ENCODE assay signal across 1 cellular context in the genomic region with DNA sequence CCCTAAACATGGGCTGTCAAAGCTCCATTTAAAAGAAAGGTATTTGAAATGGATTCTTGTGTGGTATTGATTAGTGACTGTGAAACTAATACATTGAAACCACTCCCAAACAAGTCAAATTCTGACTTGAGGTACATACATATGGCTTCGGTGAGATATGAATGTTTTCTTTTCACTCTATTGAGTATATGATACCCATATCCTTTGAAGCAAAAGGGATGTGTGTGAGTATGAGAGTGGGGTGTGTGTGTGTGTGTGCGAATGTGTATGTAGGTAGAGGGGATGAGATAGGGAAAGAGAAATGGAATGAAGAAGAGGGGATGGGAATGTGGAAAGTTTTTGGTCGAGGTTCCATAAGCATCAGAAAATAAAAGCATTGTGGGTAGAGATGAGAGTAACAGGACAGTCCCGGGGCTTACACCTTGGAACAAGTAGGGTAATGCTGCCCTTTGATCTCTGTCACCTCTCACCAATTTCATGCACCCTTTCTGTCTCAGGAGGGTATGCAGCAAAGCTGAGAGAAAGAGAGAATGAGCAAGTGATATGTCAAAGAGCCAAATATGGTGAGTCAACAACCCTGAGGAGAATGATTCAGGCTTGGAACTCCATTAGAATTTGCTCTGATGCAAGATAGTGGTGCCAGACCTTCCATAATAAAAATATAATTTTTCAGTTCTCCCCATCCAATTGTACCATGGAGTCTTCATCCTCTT.
TF ChIP-seq lines count a peak whose summit lies in the region.

No MANE protein-coding gene starts in this region.

TF ChIP-seq in K562, 482 proteins besides CTCF, POLR2A, EP300 and RAD21 (continued from another document):
- TF ChIP-seq, protein P1, sequence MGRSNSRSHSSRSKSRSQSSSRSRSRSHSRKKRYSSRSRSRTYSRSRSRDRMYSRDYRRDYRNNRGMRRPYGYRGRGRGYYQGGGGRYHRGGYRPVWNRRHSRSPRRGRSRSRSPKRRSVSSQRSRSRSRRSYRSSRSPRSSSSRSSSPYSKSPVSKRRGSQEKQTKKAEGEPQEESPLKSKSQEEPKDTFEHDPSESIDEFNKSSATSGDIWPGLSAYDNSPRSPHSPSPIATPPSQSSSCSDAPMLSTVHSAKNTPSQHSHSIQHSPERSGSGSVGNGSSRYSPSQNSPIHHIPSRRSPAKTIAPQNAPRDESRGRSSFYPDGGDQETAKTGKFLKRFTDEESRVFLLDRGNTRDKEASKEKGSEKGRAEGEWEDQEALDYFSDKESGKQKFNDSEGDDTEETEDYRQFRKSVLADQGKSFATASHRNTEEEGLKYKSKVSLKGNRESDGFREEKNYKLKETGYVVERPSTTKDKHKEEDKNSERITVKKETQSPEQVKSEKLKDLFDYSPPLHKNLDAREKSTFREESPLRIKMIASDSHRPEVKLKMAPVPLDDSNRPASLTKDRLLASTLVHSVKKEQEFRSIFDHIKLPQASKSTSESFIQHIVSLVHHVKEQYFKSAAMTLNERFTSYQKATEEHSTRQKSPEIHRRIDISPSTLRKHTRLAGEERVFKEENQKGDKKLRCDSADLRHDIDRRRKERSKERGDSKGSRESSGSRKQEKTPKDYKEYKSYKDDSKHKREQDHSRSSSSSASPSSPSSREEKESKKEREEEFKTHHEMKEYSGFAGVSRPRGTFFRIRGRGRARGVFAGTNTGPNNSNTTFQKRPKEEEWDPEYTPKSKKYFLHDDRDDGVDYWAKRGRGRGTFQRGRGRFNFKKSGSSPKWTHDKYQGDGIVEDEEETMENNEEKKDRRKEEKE (IDR thresholded peaks at IDR 0.05; ENCODE audit: borderline replicate concordance in 1 of 2, control insufficient read depth in 1 of 2, low read depth in 2 of 2, low read length in 1 of 2), result no peak
- TF ChIP-seq NRF1 (conservative IDR thresholded peaks at IDR 0.05 in 1 of 2, IDR thresholded peaks at IDR 0.05 in 1 of 2) (no peak), RUNX1 (IDR thresholded peaks at IDR 0.05; ENCODE audit: low read depth) (no peak), ZNF143 (CRISPR knock-in tag; IDR thresholded peaks at IDR 0.05) (no peak), ZNF830 (CRISPR knock-in tag; IDR thresholded peaks at IDR 0.05) (no peak), SRSF1 (IDR thresholded peaks at IDR 0.05; ENCODE audit: low read depth, low read length) (no peak), RCOR1 (IDR thresholded peaks at IDR 0.05; ENCODE audit: borderline replicate concordance in 1 of 2, low read depth in 2 of 2, low read length in 2 of 2) (no peak), ZNF24 (IDR thresholded peaks at IDR 0.05) (no peak), ZNF12 (CRISPR knock-in tag; IDR thresholded peaks at IDR 0.05) (no peak), RBM39 (optimal IDR thresholded peaks at IDR 0.05; ENCODE audit: low read depth, low read length) (no peak), LCOR (CRISPR knock-in tag; IDR thresholded peaks at IDR 0.05) (peak; percentile 68; the same call in 1 of the 2 replicates), ZC3H8 (IDR thresholded peaks at IDR 0.05) (0 out of 2 replicates have a peak, but pooled peaks have one; percentile 17), MAFK (IDR thresholded peaks at IDR 0.05; ENCODE audit: low read length) (no peak), GATAD2A (IDR thresholded peaks at IDR 0.05) (peak; percentile 65; the same call in 1 of the 2 replicates), LEF1 (IDR thresholded peaks at IDR 0.05) (peak; percentile 55; the same call in 1 of the 2 replicates), RBM17 (IDR thresholded peaks at IDR 0.05; ENCODE audit: borderline replicate concordance, low read depth, low read length) (no peak), ZSCAN29 (IDR thresholded peaks at IDR 0.05) (0 out of 2 replicates have a peak, but pooled peaks have one; percentile 5), FUS (optimal IDR thresholded peaks at IDR 0.05; ENCODE audit: low read depth, low read length) (no peak), ZBTB8A (IDR thresholded peaks at IDR 0.05; ENCODE audit: partially characterized antibody) (no peak), EP400 (IDR thresholded peaks at IDR 0.05) (no peak), CAMTA2 (CRISPR knock-in tag; conservative IDR thresholded peaks at IDR 0.05) (no peak), ZNF551 (CRISPR knock-in tag; IDR thresholded peaks at IDR 0.05) (no peak)
- TF ChIP-seq, protein P2, sequence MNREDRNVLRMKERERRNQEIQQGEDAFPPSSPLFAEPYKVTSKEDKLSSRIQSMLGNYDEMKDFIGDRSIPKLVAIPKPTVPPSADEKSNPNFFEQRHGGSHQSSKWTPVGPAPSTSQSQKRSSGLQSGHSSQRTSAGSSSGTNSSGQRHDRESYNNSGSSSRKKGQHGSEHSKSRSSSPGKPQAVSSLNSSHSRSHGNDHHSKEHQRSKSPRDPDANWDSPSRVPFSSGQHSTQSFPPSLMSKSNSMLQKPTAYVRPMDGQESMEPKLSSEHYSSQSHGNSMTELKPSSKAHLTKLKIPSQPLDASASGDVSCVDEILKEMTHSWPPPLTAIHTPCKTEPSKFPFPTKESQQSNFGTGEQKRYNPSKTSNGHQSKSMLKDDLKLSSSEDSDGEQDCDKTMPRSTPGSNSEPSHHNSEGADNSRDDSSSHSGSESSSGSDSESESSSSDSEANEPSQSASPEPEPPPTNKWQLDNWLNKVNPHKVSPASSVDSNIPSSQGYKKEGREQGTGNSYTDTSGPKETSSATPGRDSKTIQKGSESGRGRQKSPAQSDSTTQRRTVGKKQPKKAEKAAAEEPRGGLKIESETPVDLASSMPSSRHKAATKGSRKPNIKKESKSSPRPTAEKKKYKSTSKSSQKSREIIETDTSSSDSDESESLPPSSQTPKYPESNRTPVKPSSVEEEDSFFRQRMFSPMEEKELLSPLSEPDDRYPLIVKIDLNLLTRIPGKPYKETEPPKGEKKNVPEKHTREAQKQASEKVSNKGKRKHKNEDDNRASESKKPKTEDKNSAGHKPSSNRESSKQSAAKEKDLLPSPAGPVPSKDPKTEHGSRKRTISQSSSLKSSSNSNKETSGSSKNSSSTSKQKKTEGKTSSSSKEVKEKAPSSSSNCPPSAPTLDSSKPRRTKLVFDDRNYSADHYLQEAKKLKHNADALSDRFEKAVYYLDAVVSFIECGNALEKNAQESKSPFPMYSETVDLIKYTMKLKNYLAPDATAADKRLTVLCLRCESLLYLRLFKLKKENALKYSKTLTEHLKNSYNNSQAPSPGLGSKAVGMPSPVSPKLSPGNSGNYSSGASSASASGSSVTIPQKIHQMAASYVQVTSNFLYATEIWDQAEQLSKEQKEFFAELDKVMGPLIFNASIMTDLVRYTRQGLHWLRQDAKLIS (CRISPR knock-in tag; IDR thresholded peaks at IDR 0.05), result no peak
- TF ChIP-seq, protein P3, sequence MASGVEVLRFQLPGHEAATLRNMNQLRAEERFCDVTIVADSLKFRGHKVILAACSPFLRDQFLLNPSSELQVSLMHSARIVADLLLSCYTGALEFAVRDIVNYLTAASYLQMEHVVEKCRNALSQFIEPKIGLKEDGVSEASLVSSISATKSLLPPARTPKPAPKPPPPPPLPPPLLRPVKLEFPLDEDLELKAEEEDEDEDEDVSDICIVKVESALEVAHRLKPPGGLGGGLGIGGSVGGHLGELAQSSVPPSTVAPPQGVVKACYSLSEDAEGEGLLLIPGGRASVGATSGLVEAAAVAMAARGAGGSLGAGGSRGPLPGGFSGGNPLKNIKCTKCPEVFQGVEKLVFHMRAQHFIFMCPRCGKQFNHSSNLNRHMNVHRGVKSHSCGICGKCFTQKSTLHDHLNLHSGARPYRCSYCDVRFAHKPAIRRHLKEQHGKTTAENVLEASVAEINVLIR (CRISPR knock-in tag; IDR thresholded peaks at IDR 0.05), result no peak
- TF ChIP-seq, protein P4, sequence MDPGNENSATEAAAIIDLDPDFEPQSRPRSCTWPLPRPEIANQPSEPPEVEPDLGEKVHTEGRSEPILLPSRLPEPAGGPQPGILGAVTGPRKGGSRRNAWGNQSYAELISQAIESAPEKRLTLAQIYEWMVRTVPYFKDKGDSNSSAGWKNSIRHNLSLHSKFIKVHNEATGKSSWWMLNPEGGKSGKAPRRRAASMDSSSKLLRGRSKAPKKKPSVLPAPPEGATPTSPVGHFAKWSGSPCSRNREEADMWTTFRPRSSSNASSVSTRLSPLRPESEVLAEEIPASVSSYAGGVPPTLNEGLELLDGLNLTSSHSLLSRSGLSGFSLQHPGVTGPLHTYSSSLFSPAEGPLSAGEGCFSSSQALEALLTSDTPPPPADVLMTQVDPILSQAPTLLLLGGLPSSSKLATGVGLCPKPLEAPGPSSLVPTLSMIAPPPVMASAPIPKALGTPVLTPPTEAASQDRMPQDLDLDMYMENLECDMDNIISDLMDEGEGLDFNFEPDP (CRISPR knock-in tag; IDR thresholded peaks at IDR 0.05), result no peak
- TF ChIP-seq, protein P5, sequence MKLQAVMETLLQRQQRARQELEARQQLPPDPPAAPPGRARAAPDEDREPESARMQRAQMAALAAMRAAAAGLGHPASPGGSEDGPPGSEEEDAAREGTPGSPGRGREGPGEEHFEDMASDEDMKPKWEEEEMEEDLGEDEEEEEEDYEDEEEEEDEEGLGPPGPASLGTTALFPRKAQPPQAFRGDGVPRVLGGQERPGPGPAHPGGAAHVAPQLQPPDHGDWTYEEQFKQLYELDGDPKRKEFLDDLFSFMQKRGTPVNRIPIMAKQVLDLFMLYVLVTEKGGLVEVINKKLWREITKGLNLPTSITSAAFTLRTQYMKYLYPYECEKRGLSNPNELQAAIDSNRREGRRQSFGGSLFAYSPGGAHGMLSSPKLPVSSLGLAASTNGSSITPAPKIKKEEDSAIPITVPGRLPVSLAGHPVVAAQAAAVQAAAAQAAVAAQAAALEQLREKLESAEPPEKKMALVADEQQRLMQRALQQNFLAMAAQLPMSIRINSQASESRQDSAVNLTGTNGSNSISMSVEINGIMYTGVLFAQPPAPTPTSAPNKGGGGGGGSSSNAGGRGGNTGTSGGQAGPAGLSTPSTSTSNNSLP (IDR thresholded peaks at IDR 0.05; ENCODE audit: borderline replicate concordance, low read depth, low read length), result no peak
- TF ChIP-seq, protein P6, sequence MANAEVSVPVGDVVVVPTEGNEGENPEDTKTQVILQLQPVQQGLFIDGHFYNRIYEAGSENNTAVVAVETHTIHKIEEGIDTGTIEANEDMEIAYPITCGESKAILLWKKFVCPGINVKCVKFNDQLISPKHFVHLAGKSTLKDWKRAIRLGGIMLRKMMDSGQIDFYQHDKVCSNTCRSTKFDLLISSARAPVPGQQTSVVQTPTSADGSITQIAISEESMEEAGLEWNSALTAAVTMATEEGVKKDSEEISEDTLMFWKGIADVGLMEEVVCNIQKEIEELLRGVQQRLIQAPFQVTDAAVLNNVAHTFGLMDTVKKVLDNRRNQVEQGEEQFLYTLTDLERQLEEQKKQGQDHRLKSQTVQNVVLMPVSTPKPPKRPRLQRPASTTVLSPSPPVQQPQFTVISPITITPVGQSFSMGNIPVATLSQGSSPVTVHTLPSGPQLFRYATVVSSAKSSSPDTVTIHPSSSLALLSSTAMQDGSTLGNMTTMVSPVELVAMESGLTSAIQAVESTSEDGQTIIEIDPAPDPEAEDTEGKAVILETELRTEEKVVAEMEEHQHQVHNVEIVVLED (CRISPR knock-in tag; IDR thresholded peaks at IDR 0.05), result no peak
